In the genomic region with DNA sequence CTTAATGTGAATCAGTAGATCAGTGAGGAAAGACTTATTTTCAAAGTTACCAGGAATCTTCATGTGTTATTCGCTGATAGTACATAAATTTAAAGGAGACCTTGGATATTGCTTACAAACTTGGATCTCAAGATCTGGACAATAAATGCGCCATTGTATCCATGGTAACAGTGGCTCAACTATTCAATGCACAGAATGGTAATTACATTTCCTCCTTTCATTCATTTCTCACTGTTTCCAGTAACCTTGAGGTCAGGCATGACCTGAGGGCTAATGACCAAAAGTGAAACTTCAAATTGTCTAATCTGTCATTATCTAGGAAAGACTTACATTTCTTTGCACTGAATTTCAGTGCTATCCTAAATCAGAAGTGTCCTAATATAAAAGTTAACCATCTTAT, we compare ENCODE assay signal across 19 cellular contexts.
"Had no signal": no experiment of that assay in that cellular context is flagged by ENCODE, and none has a peak within 500 bp of the region (broad histone marks: within the 10 kb centered on the region; RNA-seq: fewer than 3 reads in every experiment).

No MANE protein-coding gene starts in this region.

- H3K27me3 ChIP-seq: neural progenitor cell had no signal

- H3K9ac ChIP-seq: neural progenitor cell had no signal

- H3K4me1 Mint-ChIP-seq: naive B cell; stimulated activated memory B cell treated with anti-CD40 and anti-IgM and Interleukin-4, amounts not matched to agents 10 μg/mL and 1 μg/mL and 100 μg/mL, for 72 hours had no signal

- DNase-seq: activated CD4-positive, alpha-beta T cell treated with anti-CD3 and anti-CD28 coated beads, Interleukin-2, amount 50 U/mL, for 1 hour; activated gamma-delta T cell treated with Interleukin-2 at 50 U/mL for 16 hours; activated naive CD8-positive, alpha-beta T cell treated with anti-CD3 and anti-CD28 coated beads for 36 hours; amniotic stem cell; effector memory CD8-positive, alpha-beta T cell; mesenchymal stem cell; mucosa of descending colon; naive B cell; psoas muscle; right cardiac atrium; stimulated activated CD4-positive, alpha-beta T cell treated with anti-CD3 and anti-CD28 coated beads, Interleukin-15, amount 100 ng/mL, for 24 hours; stimulated activated CD4-positive, alpha-beta T cell treated with anti-CD3 and anti-CD28 coated beads, Interleukin-2, amount 100 ng/mL, for 48 hours; T1000; tibial artery had no signal

- H3K4me2 ChIP-seq: neural progenitor cell had no signal

- H3K9me3 Mint-ChIP-seq: activated naive CD8-positive, alpha-beta T cell treated with anti-CD3 and anti-CD28 coated beads for 36 hours; dendritic cell treated with granulocyte-macrophage colony-stimulating factor and Interleukin-4, amounts not matched to agents 40 ng/mL and 50 ng/mL, for 4 days; effector memory CD8-positive, alpha-beta T cell; naive B cell; stimulated activated memory B cell treated with anti-CD40 and anti-IgM and Interleukin-4, amounts not matched to agents 10 μg/mL and 1 μg/mL and 100 μg/mL, for 72 hours had no signal

- H3K27ac Mint-ChIP-seq: activated naive CD8-positive, alpha-beta T cell treated with anti-CD3 and anti-CD28 coated beads for 36 hours; dendritic cell treated with granulocyte-macrophage colony-stimulating factor and Interleukin-4, amounts not matched to agents 40 ng/mL and 50 ng/mL, for 4 days; effector memory CD8-positive, alpha-beta T cell; stimulated activated memory B cell treated with anti-CD40 and anti-IgM and Interleukin-4, amounts not matched to agents 10 μg/mL and 1 μg/mL and 100 μg/mL, for 72 hours had no signal

- H3K4me1 ChIP-seq: psoas muscle, tibial artery had no signal

- H3K9me3 ChIP-seq: mucosa of descending colon, psoas muscle, tibial artery had no signal

- ATAC-seq: activated CD4-positive, CD25-positive, alpha-beta regulatory T cell treated with anti-CD3 and anti-CD28 coated beads, Interleukin-2, amount 50 U/mL, for 24 hours; effector memory CD8-positive, alpha-beta T cell; mucosa of descending colon; psoas muscle; right cardiac atrium; stimulated activated memory B cell treated with anti-CD40 and anti-IgM and Interleukin-4, amounts not matched to agents 10 μg/mL and 1 μg/mL and 100 μg/mL, for 72 hours had no signal

- H3K4me3 ChIP-seq: mucosa of descending colon, neural progenitor cell, psoas muscle, skin epidermis, tibial artery had no signal

- H3K27ac ChIP-seq: neural progenitor cell, psoas muscle, skin epidermis, tibial artery had no signal

- H3K36me3 ChIP-seq: tibial artery had no signal

- H3K4me3 Mint-ChIP-seq: activated naive CD8-positive, alpha-beta T cell treated with anti-CD3 and anti-CD28 coated beads for 36 hours; dendritic cell treated with granulocyte-macrophage colony-stimulating factor and Interleukin-4, amounts not matched to agents 40 ng/mL and 50 ng/mL, for 4 days; effector memory CD8-positive, alpha-beta T cell; naive B cell; neural progenitor cell; stimulated activated memory B cell treated with anti-CD40 and anti-IgM and Interleukin-4, amounts not matched to agents 10 μg/mL and 1 μg/mL and 100 μg/mL, for 72 hours had no signal

- H2AFZ ChIP-seq: neural progenitor cell had no signal
